ENCODE assay signal across 26 cellular contexts in genomic region chr10:43772191-43772590, GRCh38.
"Had no signal": no experiment of that assay in that cellular context is flagged by ENCODE, and none has a peak within 500 bp of the region (broad histone marks: within the 10 kb centered on the region; RNA-seq: fewer than 3 reads in every experiment).

No MANE protein-coding gene starts in this region.

- H3K9me3 ChIP-seq: mucosa of descending colon, ovary, testis, thyroid gland, transverse colon, upper lobe of right lung had no signal

- FAIRE-seq: urothelium cell line had no signal

- H3K27ac ChIP-seq: left ventricle myocardium inferior, ovary, skin epidermis, stomach, testis, thyroid gland, transverse colon, upper lobe of right lung had no signal

- H3K4me1 Mint-ChIP-seq: immature natural killer cell; mesothelial cell of epicardium; stimulated activated naive B cell treated with anti-CD40 and anti-IgM and Interleukin-4, amounts not matched to agents 10 μg/mL and 1 μg/mL and 100 μg/mL, for 72 hours had no signal

- H3K27me3 ChIP-seq: ovary, stomach, testis, thyroid gland, transverse colon, upper lobe of right lung had no signal

- DNase-seq: hypothalamus; immature natural killer cell; islet precursor cell; left ventricle myocardium inferior; mesendoderm; mucosa of descending colon; naive thymus-derived CD4-positive, alpha-beta T cell; ovary; right cardiac atrium; stimulated activated CD4-positive, alpha-beta T cell treated with anti-CD3 and anti-CD28 coated beads, Interleukin-12 subunit alpha, Interleukin-12 subunit beta, amount 100 ng/mL, for 4 hours; stimulated activated CD4-positive, alpha-beta T cell treated with anti-CD3 and anti-CD28 coated beads, Interleukin-15, amount 100 ng/mL, for 24 hours; stimulated activated CD4-positive, alpha-beta T cell treated with anti-CD3 and anti-CD28 coated beads, Interleukin-2, amount 100 ng/mL, for 24 hours; stimulated activated CD4-positive, alpha-beta T cell treated with anti-CD3 and anti-CD28 coated beads, Interleukin-4, amount 100 ng/mL, for 1 hour; stimulated activated naive B cell treated with anti-CD40 and anti-IgM and Interleukin-4, amounts not matched to agents 10 μg/mL and 1 μg/mL and 100 μg/mL, for 72 hours; stimulated activated naive CD8-positive, alpha-beta T cell treated with anti-CD3 and anti-CD28 coated beads, Interleukin-15, Interleukin-2, amounts not matched to agents 100 U/mL and 50 U/mL, for 24 hours; stomach; testis; thyroid gland; transverse colon; upper lobe of right lung had no signal

- H3K4me3 ChIP-seq: left ventricle myocardium inferior, lung, mucosa of descending colon, ovary, skin epidermis, stomach, testis, thyroid gland, transverse colon, upper lobe of right lung had no signal

- H3K4me3 Mint-ChIP-seq: immature natural killer cell; mesothelial cell of epicardium; naive thymus-derived CD4-positive, alpha-beta T cell; natural killer cell treated with Interleukin-12 subunit alpha and Interleukin-12 subunit beta and Interleukin-15 and Interleukin-18, amount 100 ng/mL, for 72 hours; stimulated activated naive B cell treated with anti-CD40 and anti-IgM and Interleukin-4, amounts not matched to agents 10 μg/mL and 1 μg/mL and 100 μg/mL, for 72 hours had no signal

- H3K36me3 ChIP-seq: left ventricle myocardium inferior, ovary, stomach, thyroid gland, transverse colon, upper lobe of right lung had no signal

- H3K36me3 Mint-ChIP-seq: mesothelial cell of epicardium; stimulated activated naive B cell treated with anti-CD40 and anti-IgM and Interleukin-4, amounts not matched to agents 10 μg/mL and 1 μg/mL and 100 μg/mL, for 72 hours had no signal

- H3K27ac Mint-ChIP-seq: immature natural killer cell; mesothelial cell of epicardium; naive thymus-derived CD4-positive, alpha-beta T cell; natural killer cell treated with Interleukin-12 subunit alpha and Interleukin-12 subunit beta and Interleukin-15 and Interleukin-18, amount 100 ng/mL, for 72 hours; progenitor cell of endocrine pancreas; stimulated activated naive B cell treated with anti-CD40 and anti-IgM and Interleukin-4, amounts not matched to agents 10 μg/mL and 1 μg/mL and 100 μg/mL, for 72 hours had no signal

- H3K27me3 Mint-ChIP-seq: progenitor cell of endocrine pancreas had no signal

- H3K4me1 ChIP-seq: left ventricle myocardium inferior, testis, thyroid gland, transverse colon, upper lobe of right lung had no signal
